In the genomic region with DNA sequence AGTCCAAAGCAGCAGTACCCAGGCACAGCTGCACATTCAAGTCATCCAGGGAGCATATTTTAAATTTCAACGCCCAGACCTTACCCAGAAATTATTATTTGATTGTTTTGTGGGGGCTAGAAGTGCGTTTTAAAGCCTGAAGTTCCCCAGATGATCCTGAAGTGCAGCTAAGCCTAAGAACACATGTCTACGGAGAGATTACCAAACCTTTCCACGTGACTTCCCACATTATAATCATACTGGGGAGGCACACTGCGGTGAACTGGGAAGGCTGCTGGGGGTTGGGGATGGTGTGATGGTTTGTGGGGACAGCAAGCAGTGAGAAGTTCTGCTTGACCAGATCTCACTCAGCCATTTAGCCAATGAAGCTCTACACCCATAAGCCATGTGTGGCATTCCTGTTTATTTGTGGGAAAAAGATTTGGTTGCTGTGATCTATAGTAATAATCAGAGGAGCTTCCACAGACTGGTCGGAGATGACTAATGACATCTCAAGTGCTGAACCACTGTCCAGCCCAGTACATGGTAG, we compare ENCODE assay signal across 27 cellular contexts.
"Had no signal": no experiment of that assay in that cellular context is flagged by ENCODE, and none has a peak within 500 bp of the region (broad histone marks: within the 10 kb centered on the region; RNA-seq: fewer than 3 reads in every experiment).

No MANE protein-coding gene starts in this region.

- H3K4me3 ChIP-seq: lung, mucosa of descending colon, pancreas, smooth muscle cell, suprapubic skin, transverse colon, upper lobe of right lung, vagina had no signal

- H3K36me3 ChIP-seq: neutrophil, pancreas, suprapubic skin, transverse colon, upper lobe of right lung, vagina had no signal

- H3K36me3 Mint-ChIP-seq: memory B cell; mesothelial cell of epicardium; naive B cell; natural killer cell treated with Interleukin-12 subunit alpha and Interleukin-12 subunit beta and Interleukin-15 and Interleukin-18, amount 100 ng/mL, for 72 hours had no signal

- DNase-seq: cortex of kidney; effector memory CD8-positive, alpha-beta T cell; mucosa of descending colon; naive B cell; pancreas; stimulated activated CD4-positive, alpha-beta T cell treated with anti-CD3 and anti-CD28 coated beads, Interleukin-12 subunit alpha, Interleukin-12 subunit beta, amount 100 ng/mL, for 4 hours; stimulated activated CD4-positive, alpha-beta T cell treated with anti-CD3 and anti-CD28 coated beads, Interleukin-1b, Interleukin-23, amount 100 ng/mL, for 48 hours; stimulated activated CD4-positive, alpha-beta T cell treated with anti-CD3 and anti-CD28 coated beads, Interleukin-4, amount 100 ng/mL, for 1 hour; stimulated activated CD8-positive, alpha-beta memory T cell treated with anti-CD3 and anti-CD28 coated beads, Interleukin-4, amount 100 ng/mL, for 48 hours; stimulated activated naive CD4-positive, alpha-beta T cell; stimulated activated naive CD8-positive, alpha-beta T cell treated with anti-CD3 and anti-CD28 coated beads, Interleukin-15, amount 100 ng/mL, for 72 hours; transverse colon; upper lobe of right lung had no signal

- ATAC-seq: effector memory CD8-positive, alpha-beta T cell; left lobe of liver; mucosa of descending colon; natural killer cell treated with Interleukin-12 subunit alpha and Interleukin-12 subunit beta and Interleukin-15 and Interleukin-18, amount 100 ng/mL, for 72 hours; pancreas; sciatic nerve; stimulated activated naive CD8-positive, alpha-beta T cell treated with anti-CD3 and anti-CD28 coated beads, Interleukin-15, amount 100 ng/mL, for 72 hours; upper lobe of right lung had no signal

- H3K4me1 ChIP-seq: pancreas, suprapubic skin, upper lobe of right lung had no signal

- H3K27ac Mint-ChIP-seq: effector memory CD8-positive, alpha-beta T cell; memory B cell; mesothelial cell of epicardium; naive B cell; natural killer cell treated with Interleukin-12 subunit alpha and Interleukin-12 subunit beta and Interleukin-15 and Interleukin-18, amount 100 ng/mL, for 72 hours; stimulated activated naive CD8-positive, alpha-beta T cell treated with anti-CD3 and anti-CD28 coated beads, Interleukin-15, amount 100 ng/mL, for 72 hours had no signal

- H3K27me3 Mint-ChIP-seq: effector memory CD8-positive, alpha-beta T cell; memory B cell; naive B cell; natural killer cell treated with Interleukin-12 subunit alpha and Interleukin-12 subunit beta and Interleukin-15 and Interleukin-18, amount 100 ng/mL, for 72 hours; stimulated activated naive CD8-positive, alpha-beta T cell treated with anti-CD3 and anti-CD28 coated beads, Interleukin-15, amount 100 ng/mL, for 72 hours had no signal

- H3K4me3 Mint-ChIP-seq: effector memory CD8-positive, alpha-beta T cell; memory B cell; mesothelial cell of epicardium; naive B cell; natural killer cell treated with Interleukin-12 subunit alpha and Interleukin-12 subunit beta and Interleukin-15 and Interleukin-18, amount 100 ng/mL, for 72 hours; neural crest cell; stimulated activated naive CD8-positive, alpha-beta T cell treated with anti-CD3 and anti-CD28 coated beads, Interleukin-15, amount 100 ng/mL, for 72 hours had no signal

- H3K4me1 Mint-ChIP-seq: memory B cell; naive B cell; neural crest cell; stimulated activated naive CD8-positive, alpha-beta T cell treated with anti-CD3 and anti-CD28 coated beads, Interleukin-15, amount 100 ng/mL, for 72 hours had no signal

- FAIRE-seq: endometrium, frontal cortex, keratinocyte, pancreas had no signal

- H3K9me3 Mint-ChIP-seq: effector memory CD8-positive, alpha-beta T cell; memory B cell; mesothelial cell of epicardium; neural crest cell; stimulated activated naive CD8-positive, alpha-beta T cell treated with anti-CD3 and anti-CD28 coated beads, Interleukin-15, amount 100 ng/mL, for 72 hours had no signal

- H3K27me3 ChIP-seq: neutrophil, pancreas, suprapubic skin, transverse colon, upper lobe of right lung, vagina had no signal

- H3K9me3 ChIP-seq: mucosa of descending colon, neutrophil, pancreas, suprapubic skin, transverse colon, upper lobe of right lung, vagina had no signal
